Comparison of ENCODE assay signal across 1 cellular context in genomic region chr9:137118092-137118603, GRCh38.
A peak's percentile ranks its signal among the peaks of the same experiment; 100 is the strongest.
TF ChIP-seq lines count a peak whose summit lies in the region.

No MANE protein-coding gene starts in this region.

TF ChIP-seq in K562, 482 proteins besides CTCF, POLR2A, EP300 and RAD21:
- TF ChIP-seq CEBPB (tag; IDR thresholded peaks at IDR 0.05) = peak; percentile 47
